ENCODE assay signal across 18 cellular contexts in the genomic region with DNA sequence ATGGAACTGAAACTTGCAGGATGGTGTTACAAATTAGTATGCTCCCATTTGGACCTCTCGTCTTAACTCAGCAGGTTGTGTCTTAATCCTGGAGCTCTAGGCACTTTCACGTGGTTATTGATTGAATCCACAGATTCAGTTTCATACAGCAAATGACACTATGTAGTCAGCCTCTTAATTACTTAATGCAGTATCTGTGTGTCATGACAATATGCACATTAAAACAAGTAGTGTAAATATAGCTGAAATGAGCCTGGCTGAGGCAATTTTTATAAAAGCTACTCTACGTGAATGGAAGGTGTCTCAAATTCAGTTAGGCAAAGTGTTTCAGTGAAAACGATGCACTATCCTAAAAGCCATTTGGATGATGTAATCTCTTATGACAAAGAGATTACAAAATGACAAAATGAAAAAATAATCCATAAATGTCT.
A peak's percentile ranks its signal among the peaks of the same experiment; 100 is the strongest.
DNase-seq lines count a peak whose midpoint lies in the region; ATAC-seq and TF ChIP-seq lines count a peak whose summit lies in the region.
"Had no signal": no experiment of that assay in that cellular context is flagged by ENCODE, and none has a peak within 500 bp of the region (broad histone marks: within the 10 kb centered on the region; RNA-seq: fewer than 3 reads in every experiment).

No MANE protein-coding gene starts in this region.

- peak overlapping the region; percentile 91; the same call in 2 of the 3 replicates for H2BK15ac ChIP-seq in IMR-90 (ENCODE audit: low read depth, low read length)
- no peak overlapping the region for H2BK15ac ChIP-seq in mesenchymal stem cell (ENCODE audit: low read depth, poor library complexity, severe bottlenecking)

- POLR2A ChIA-PET in IMR-90 (lab: Charles Lee; ENCODE audit: unreplicated experiment), result interaction anchor here (0.6 kb wide), 1 partner anchor 275 kb away, joined by 5 read pairs; no protein-coding TSS in a partner anchor

- H3K14ac ChIP-seq in IMR-90 (replicated peaks; ENCODE audit: low read depth, low read length) (peak overlapping the region; percentile 44; the same call in 1 of the 2 replicates), mesenchymal stem cell (ENCODE audit: low read length in 2 of 2) (no peak overlapping the region)

- H3K27ac ChIP-seq in IMR-90 (ENCODE audit: insufficient read depth, low read length) (no peak overlapping the region), OCI-LY3 (ENCODE audit: low read length) (no peak overlapping the region), mesenchymal stem cell (ENCODE audit: low read length, poor library complexity, severe bottlenecking) (peak overlapping the region; percentile 100), thyroid gland (peak overlapping the region in 1 of 3 donors; percentile 70)
- H3K27ac ChIP-seq: epithelial cell of prostate, HL-60 had no signal

- H4K20me1 ChIP-seq in IMR-90 (ENCODE audit: insufficient read depth, low read length) (no peaks in the 10 kb centered on the region), OCI-LY3 (ENCODE audit: insufficient read depth, low read length) (no peaks in the 10 kb centered on the region)

- no peak for TF ChIP-seq CTCF in IMR-90 (conservative IDR thresholded peaks at IDR 0.05; ENCODE audit: low read depth, low read length)
- no peak for TF ChIP-seq CTCF in OCI-LY3 (IDR thresholded peaks at IDR 0.05; ENCODE audit: low read depth, low read length)
- no peak for TF ChIP-seq CTCF in thyroid gland (IDR thresholded peaks at IDR 0.05)

- H3K79me1 ChIP-seq in IMR-90 (ENCODE audit: low read depth in 1 of 2, low read length in 2 of 2), result no peaks in the 10 kb centered on the region
- no peaks in the 10 kb centered on the region for H3K79me1 ChIP-seq in mesenchymal stem cell (replicated peaks; ENCODE audit: low read length, poor library complexity, severe bottlenecking)

- no peak overlapping the region; the same call in 1 of the 2 replicates for H3K56ac ChIP-seq in IMR-90 (ENCODE audit: extremely low read depth, insufficient read depth, low read length)

- no peak overlapping the region for H3K9ac ChIP-seq in IMR-90 (ENCODE audit: low read depth, low read length)
- H3K9ac ChIP-seq in OCI-LY3 (ENCODE audit: low read length), result no peak overlapping the region
- peak overlapping the region; percentile 68 for H3K9ac ChIP-seq in mesenchymal stem cell (ENCODE audit: low read length)

- dilution Hi-C loops in IMR-90 (cut with HindIII; ENCODE audit: low sequenced_read_pairs, unreplicated experiment), result no loop called here

- H3K9me3 ChIP-seq in IMR-90 (ENCODE audit: control insufficient read depth, insufficient read depth, low read length) (no peaks in the 10 kb centered on the region), OCI-LY3 (ENCODE audit: insufficient read depth, low read length) (no peaks in the 10 kb centered on the region), mesenchymal stem cell (ENCODE audit: control insufficient read depth, low read length) (no peaks in the 10 kb centered on the region), thyroid gland (no peaks in the 10 kb centered on the region)

- no peak for TF ChIP-seq RAD21 in IMR-90 (IDR thresholded peaks at IDR 0.05; ENCODE audit: low read length)

- peaks cover 3% of the 10 kb centered on the region; the same call in 1 of the 2 replicates for H3K9me1 ChIP-seq in IMR-90 (ENCODE audit: insufficient read depth, low read length)

- peak overlapping the region; percentile 96 for H3K18ac ChIP-seq in IMR-90 (ENCODE audit: low read depth, low read length)
- peak overlapping the region in 1 of 2 experiments; percentile 43 for H3K18ac ChIP-seq in mesenchymal stem cell (ENCODE audit: low read depth in 1 of 2, low read length in 2 of 2)

- CTCF ChIA-PET in IMR-90 (lab: Yijun Ruan, JAX), result interaction anchor here (1.6 kb wide), 1 partner anchor 192 kb away, joined by 5 read pairs; no protein-coding TSS in a partner anchor

- H2AK5ac ChIP-seq in IMR-90 (ENCODE audit: low read depth, low read length) (peak overlapping the region; percentile 27), mesenchymal stem cell (ENCODE audit: low read length, severe bottlenecking) (no peak overlapping the region)

- H2BK20ac ChIP-seq in IMR-90 (ENCODE audit: low read depth, low read length), result peak overlapping the region; percentile 71

- H4K91ac ChIP-seq in IMR-90 (ENCODE audit: insufficient read depth, low read depth, low read length) (peak overlapping the region; percentile 58), mesenchymal stem cell (ENCODE audit: low read length) (no peak overlapping the region)

- H3K27me3 ChIP-seq in IMR-90 (ENCODE audit: control insufficient read depth, insufficient read depth, low read length) (no peaks in the 10 kb centered on the region), OCI-LY3 (ENCODE audit: low read depth, low read length) (no peaks in the 10 kb centered on the region), mesenchymal stem cell (ENCODE audit: control insufficient read depth in 1 of 2, insufficient read depth in 1 of 2, low read length in 2 of 2) (no peaks in the 10 kb centered on the region), thyroid gland (no peaks in the 10 kb centered on the region)

- H2BK120ac ChIP-seq in IMR-90 (ENCODE audit: low read depth, low read length) (peak overlapping the region; percentile 73; the same call in 1 of the 2 replicates), mesenchymal stem cell (ENCODE audit: low read depth, low read length) (no peak overlapping the region)

- peak overlapping the region; percentile 69 to 90 for H4K8ac ChIP-seq in IMR-90 (ENCODE audit: low read depth in 2 of 2, low read length in 2 of 2)
- no peak overlapping the region for H4K8ac ChIP-seq in mesenchymal stem cell (ENCODE audit: low read length)

- no TSS peak for BruUV-seq in IMR-90 (replicated peaks; lab: Mats Ljungman, UMichigan)

- no peak overlapping the region for H3K23ac ChIP-seq in IMR-90 (ENCODE audit: low read depth, low read length)
- no peak overlapping the region for H3K23ac ChIP-seq in mesenchymal stem cell (ENCODE audit: low read length in 2 of 2)

- ATAC-seq in IMR-90 (ENCODE audit: low read depth) (no peak), GM21717 (IDR thresholded peaks at IDR 0.05; ENCODE audit: unreplicated experiment) (no peak)
- ATAC-seq: activated T-cell treated with anti-CD3 and anti-CD28 coated beads, Interleukin-2, amount 50 U/mL, for 4 hours; left ventricle myocardium superior had no signal

- H2BK12ac ChIP-seq in mesenchymal stem cell (ENCODE audit: low read length in 2 of 2), result no peak overlapping the region

- DNase-seq in CD1c-positive myeloid dendritic cell (ENCODE audit: extremely low spot score) (peak; percentile 20), IMR-90 (no peak), mesenchymal stem cell (no peak), thyroid gland (no peak), DMS 273 (lab: John Stamatoyannopoulos, UW; ENCODE audit: unreplicated experiment) (no peak)
- DNase-seq in effector CD4-positive, alpha-beta T cell, result no peak
- DNase-seq: activated CD4-positive, alpha-beta memory T cell treated with anti-CD3 and anti-CD28 coated beads, Interleukin-2, amount 10 ng/mL, durations not matched to agents 7 days and 5 days; activated naive CD8-positive, alpha-beta T cell treated with anti-CD3 and anti-CD28 coated beads, Interleukin-2, amount 10 ng/mL, durations not matched to agents 7 days and 5 days; activated T-cell treated with anti-CD3 and anti-CD28 coated beads, Interleukin-2, amount 50 U/mL, for 4 hours; COR-L47; KBM-7; left ventricle myocardium superior; occipital lobe; stimulated activated CD4-positive, alpha-beta T cell treated with anti-CD3 and anti-CD28 coated beads, Interleukin-2, amount 100 ng/mL, for 24 hours had no signal

- H3K4me1 ChIP-seq in IMR-90 (ENCODE audit: control insufficient read depth, insufficient read depth, low read length) (peaks cover 17% of the 10 kb centered on the region), OCI-LY3 (ENCODE audit: low read length) (peaks cover 56% of the 10 kb centered on the region), mesenchymal stem cell (ENCODE audit: control insufficient read depth, insufficient read depth, low read depth, low read length) (peaks cover 2% of the 10 kb centered on the region), thyroid gland (peaks cover 8 to 25% of the 10 kb centered on the region in 2 donors)

- WGBS in IMR-90 (ENCODE audit: extremely low coverage in 2 of 2, insufficient read length in 1 of 2), 2 experiments, result no CpG with 5 or more reads among the region's 4 CpGs
- 79% methylated on average over 2 of the region's 4 CpGs for WGBS in mesenchymal stem cell
- WGBS in thyroid gland, 2 donors, result 86 to 91% methylated on average over 4 of the region's 4 CpGs

- TF ChIP-seq POLR2A in IMR-90 (IDR thresholded peaks at IDR 0.05; ENCODE audit: low read depth, low read length) (no peak), thyroid gland (IDR thresholded peaks at IDR 0.05) (no peak)

- H4K5ac ChIP-seq in IMR-90 (ENCODE audit: low read depth, low read length), result peak overlapping the region; percentile 62; the same call in 1 of the 2 replicates

- H2AK9ac ChIP-seq in IMR-90 (replicated peaks; ENCODE audit: low read depth, low read length, poor library complexity), result no peak overlapping the region

- H2BK5ac ChIP-seq in IMR-90 (ENCODE audit: low read depth, low read length, poor library complexity, severe bottlenecking) (peak overlapping the region; percentile 95), mesenchymal stem cell (ENCODE audit: low read depth, low read length, poor library complexity, severe bottlenecking) (no peak overlapping the region)

- in situ Hi-C loops in IMR-90 (cut with MboI; ENCODE audit: low sequenced_read_pairs), result no loop called here

- H3K4me3 ChIP-seq in IMR-90 (ENCODE audit: insufficient read depth, low read depth, low read length) (no peak overlapping the region), OCI-LY3 (ENCODE audit: low read length) (no peak overlapping the region), mesenchymal stem cell (ENCODE audit: insufficient read depth in 1 of 2, low read depth in 1 of 2, low read length in 2 of 2) (no peak overlapping the region), thyroid gland (replicated peaks in 1 of 3) (no peak overlapping the region)

- intact Hi-C loops in IMR-90 (cut with micrococcal nuclease) (no loop called here), thyroid gland (cut with DNase I) (no loop called here)

- H3K36me3 ChIP-seq in IMR-90 (ENCODE audit: control insufficient read depth, insufficient read depth, low read length) (no peaks in the 10 kb centered on the region), OCI-LY3 (replicated peaks; ENCODE audit: low read depth, low read length) (no peaks in the 10 kb centered on the region), mesenchymal stem cell (ENCODE audit: control insufficient read depth in 1 of 2, insufficient read depth in 2 of 2, low read depth in 1 of 2, low read length in 2 of 2) (no peaks in the 10 kb centered on the region), thyroid gland (no peaks in the 10 kb centered on the region)

- peak overlapping the region; percentile 36; the same call in 1 of the 2 replicates for H3K4ac ChIP-seq in IMR-90 (ENCODE audit: low read depth, low read length)
- no peak overlapping the region for H3K4ac ChIP-seq in mesenchymal stem cell (ENCODE audit: low read depth in 1 of 2, low read length in 2 of 2)

- H3K4me2 ChIP-seq in IMR-90 (ENCODE audit: low read depth, low read length), result no peak overlapping the region; the same call in 1 of the 2 replicates
- H3K4me2 ChIP-seq in OCI-LY3 (ENCODE audit: low read length), result peak overlapping the region; percentile 36
- H3K4me2 ChIP-seq in mesenchymal stem cell (ENCODE audit: low read length, poor library complexity, severe bottlenecking), result no peak overlapping the region

- H2AFZ ChIP-seq in IMR-90 (replicated peaks; ENCODE audit: low read length, poor library complexity) (no peak overlapping the region), OCI-LY3 (ENCODE audit: low read depth, low read length) (no peak overlapping the region), mesenchymal stem cell (ENCODE audit: low read depth, low read length) (no peak overlapping the region)

- no peaks in the 10 kb centered on the region for H3K79me2 ChIP-seq in OCI-LY3 (ENCODE audit: low read length)
